ENCODE assay signal across 9 cellular contexts in genomic region chr16:30185141-30185682, GRCh38. TPM values are rescaled to one million over a fixed set of nuclear protein-coding genes. Genes with fewer than 3 reads are reported as not detected.
A peak's percentile ranks its signal among the peaks of the same experiment; 100 is the strongest.
DNase-seq lines count a peak whose midpoint lies in the region; ATAC-seq and TF ChIP-seq lines count a peak whose summit lies in the region.
"Had no signal": no experiment of that assay in that cellular context is flagged by ENCODE, and none has a peak within 500 bp of the region (broad histone marks: within the 10 kb centered on the region; RNA-seq: fewer than 3 reads in every experiment).

No MANE protein-coding gene starts in this region.

- no peaks in the 10 kb centered on the region for H3K9me3 ChIP-seq in right atrium auricular region
- no peaks in the 10 kb centered on the region for H3K9me3 ChIP-seq in mucosa of stomach (ENCODE audit: control insufficient read depth, low read length)
- no peaks in the 10 kb centered on the region for H3K9me3 ChIP-seq in HAP-1

- H3K9me3 Mint-ChIP-seq in activated T-cell treated with anti-CD3 and anti-CD28 coated beads, Interleukin-2, amount 50 U/mL, for 4 hours, result no peaks in the 10 kb centered on the region

- peaks cover 34% of the 10 kb centered on the region for H3K4me1 Mint-ChIP-seq in activated T-cell treated with anti-CD3 and anti-CD28 coated beads, Interleukin-2, amount 50 U/mL, for 4 hours (ENCODE audit: low read depth)

- intact Hi-C loops in cardiac septum (cut with DNase I), result no loop called here

- H3K27me3 ChIP-seq in right atrium auricular region (no peaks in the 10 kb centered on the region), mucosa of stomach (ENCODE audit: control insufficient read depth, insufficient read depth, low read length) (peaks cover 8% of the 10 kb centered on the region), HAP-1 (ENCODE audit: low read depth) (no peaks in the 10 kb centered on the region)

- peak overlapping the region in 1 of 2 donors; percentile 23 for H3K27ac ChIP-seq in right atrium auricular region

- no peak for ATAC-seq in activated T-cell treated with anti-CD3 and anti-CD28 coated beads, Interleukin-2, amount 50 U/mL, for 4 hours
- ATAC-seq in GM19328 (IDR thresholded peaks at IDR 0.05; ENCODE audit: unreplicated experiment), result no peak
- no peak for ATAC-seq in GM21717 (IDR thresholded peaks at IDR 0.05; ENCODE audit: unreplicated experiment)

- H3K9ac ChIP-seq in mucosa of stomach (ENCODE audit: low read length), result peak overlapping the region; percentile 12

- H3K36me3 ChIP-seq in right atrium auricular region (no peaks in the 10 kb centered on the region), mucosa of stomach (ENCODE audit: control insufficient read depth, insufficient read depth, low read length) (no peaks in the 10 kb centered on the region), HAP-1 (replicated peaks) (peaks cover 6% of the 10 kb centered on the region)

- H3K27me3 Mint-ChIP-seq in activated T-cell treated with anti-CD3 and anti-CD28 coated beads, Interleukin-2, amount 50 U/mL, for 4 hours (ENCODE audit: low read depth), result no peaks in the 10 kb centered on the region

- H3K4me1 ChIP-seq in right atrium auricular region (peaks cover 0 to 22% of the 10 kb centered on the region in 2 donors), mucosa of stomach (ENCODE audit: control insufficient read depth, insufficient read depth, low read length) (peaks cover 18% of the 10 kb centered on the region), HAP-1 (peaks cover 8% of the 10 kb centered on the region)

- H3K36me3 Mint-ChIP-seq in activated T-cell treated with anti-CD3 and anti-CD28 coated beads, Interleukin-2, amount 50 U/mL, for 4 hours (ENCODE audit: insufficient read depth), result peaks cover 21% of the 10 kb centered on the region

- H3K4me3 ChIP-seq in right atrium auricular region (peak overlapping the region in 1 of 2 donors; percentile 63), mucosa of stomach (ENCODE audit: low read length) (no peak overlapping the region), HAP-1 (no peak overlapping the region)

- in situ Hi-C loops in HAP-1 (cut with MboI; ENCODE audit: low sequenced_read_pairs), result no loop called here

- peak overlapping the region; percentile 98 for H3K4me3 Mint-ChIP-seq in activated T-cell treated with anti-CD3 and anti-CD28 coated beads, Interleukin-2, amount 50 U/mL, for 4 hours

- DNase-seq in cardiac septum (ENCODE audit: low spot score), result peak; percentile 73
- DNase-seq in right atrium auricular region (ENCODE audit: low spot score), result no peak
- DNase-seq in activated T-cell treated with anti-CD3 and anti-CD28 coated beads, Interleukin-2, amount 50 U/mL, for 4 hours, result peak; percentile 6
- DNase-seq in LoVo (ENCODE audit: low spot score), result no peak
- DNase-seq in HAP-1 (ENCODE audit: low spot score in 2 of 2), result no peak
- DNase-seq: DMS 273 treated with DMSO at 0.1 percent for 48 hours had no signal

- TF ChIP-seq CTCF in right atrium auricular region (IDR thresholded peaks at IDR 0.05), result no peak

RNA-seq across cellular contexts. Expression of gene CORO1A, which starts 1.8 kb away (rescaled TPM):
- total RNA-seq in cardiac septum (7.4 TPM), right atrium auricular region (10 to 100 TPM in 1 of 2 donors, 1 to 10 TPM in 1; 5.4 to 18.6 TPM)
- total RNA-seq in activated T-cell treated with anti-CD3 and anti-CD28 coated beads, Interleukin-2, amount 50 U/mL, for 4 hours, result 100 to 1,000 TPM; 747 to 940 (median 832) TPM

RNA-seq across cellular contexts. Expression of gene BOLA2B, which starts 8.3 kb away (rescaled TPM):
- total RNA-seq in cardiac septum (59.6 TPM), right atrium auricular region (100 to 1,000 TPM; 143 to 187 TPM)
- total RNA-seq in activated T-cell treated with anti-CD3 and anti-CD28 coated beads, Interleukin-2, amount 50 U/mL, for 4 hours, result 100 to 1,000 TPM; 468 to 531 (median 481) TPM

RNA-seq across cellular contexts. Expression of gene SLX1A, which starts 8.5 kb away (rescaled TPM):
- total RNA-seq in cardiac septum (24.9 TPM), right atrium auricular region (10 to 100 TPM; 25.1 to 36.3 TPM)
- 100 to 1,000 TPM in 1 of 3 donors, 10 to 100 TPM in 2; 84.5 to 110 (median 95.6) TPM for total RNA-seq in activated T-cell treated with anti-CD3 and anti-CD28 coated beads, Interleukin-2, amount 50 U/mL, for 4 hours

RNA-seq across cellular contexts. Expression of gene SULT1A3, which starts 13.8 kb away (rescaled TPM):
- 7.0 TPM for total RNA-seq in cardiac septum
- total RNA-seq in right atrium auricular region, result 1 to 10 TPM; 2.0 to 7.4 TPM
- total RNA-seq in activated T-cell treated with anti-CD3 and anti-CD28 coated beads, Interleukin-2, amount 50 U/mL, for 4 hours, result 1 to 10 TPM; 6.8 to 7.6 (median 7.0) TPM

Comparison
In these comparisons a context has a peak if more than half of its experiments do, and no peak if none do; other contexts are left out.
1. DNase-seq: peak in cardiac septum (single experiment) and activated T-cell treated with anti-CD3 and anti-CD28 coated beads, Interleukin-2, amount 50 U/mL, for 4 hours (single experiment); none in right atrium auricular region (single experiment), LoVo (single experiment) and HAP-1 (0 of 2).
2. RNA of gene CORO1A, which starts 1.8 kb away (total RNA-seq): 747 to 940 TPM in activated T-cell treated with anti-CD3 and anti-CD28 coated beads, Interleukin-2, amount 50 U/mL, for 4 hours; 5.4 to 18.6 TPM in right atrium auricular region and 7.4 TPM in cardiac septum (single experiment); every median in the first group is over 10 times any median in the second.